Comparison of ENCODE assay signal across 10 cellular contexts in genomic region chr12:12018454-12018853, GRCh38. TPM values are rescaled to one million over a fixed set of nuclear protein-coding genes. Genes with fewer than 3 reads are reported as not detected.
DNase-seq lines count a peak whose midpoint lies in the region; ATAC-seq and TF ChIP-seq lines count a peak whose summit lies in the region.
"Had no signal": no experiment of that assay in that cellular context is flagged by ENCODE, and none has a peak within 500 bp of the region (broad histone marks: within the 10 kb centered on the region; RNA-seq: fewer than 3 reads in every experiment).

No MANE protein-coding gene starts in this region.

- DNase-seq in Right ventricle myocardium inferior (ENCODE audit: missing footprints), result no peak
- DNase-seq in cardiac septum (ENCODE audit: low spot score), result no peak
- DNase-seq in anterior cingulate cortex (lab: John Stamatoyannopoulos, UW), result peak in 37 of 58 donors; percentile 9 to 66 (median 32)
- DNase-seq in hippocampal formation (lab: John Stamatoyannopoulos, UW), result peak; percentile 47 to 49
- peak; percentile 24 for DNase-seq in type B pancreatic cell (ENCODE audit: extremely low spot score, unreplicated experiment)
- no peak for DNase-seq in KBM-7
- DNase-seq in HK-2 (ENCODE audit: unreplicated experiment), result no peak
- DNase-seq in OCI-M1 (lab: John Stamatoyannopoulos, UW), result no peak
- DNase-seq: ovary had no signal

- in situ Hi-C loops in KBM-7 (cut with MboI; ENCODE audit: low pct_unique_long_range_greater_than_20kb, low sequenced_read_pairs), result no loop called here

- H3K36me3 Mint-ChIP-seq in type B pancreatic cell, result peaks cover 5% of the 10 kb centered on the region

- H3K4me1 Mint-ChIP-seq in type B pancreatic cell (ENCODE audit: unreplicated experiment), result peaks cover 5% of the 10 kb centered on the region

- H3K4me3 Mint-ChIP-seq in type B pancreatic cell, result no peak overlapping the region
- H3K4me3 Mint-ChIP-seq: T-helper 2 cell treated with Interferon-gamma antibody and Interleukin-4, amounts not matched to agents 5 μg/mL and 100 μg/mL, for 36 hours had no signal

- H3K27ac Mint-ChIP-seq in type B pancreatic cell, result no peak overlapping the region
- H3K27ac Mint-ChIP-seq: T-helper 2 cell treated with Interferon-gamma antibody and Interleukin-4, amounts not matched to agents 5 μg/mL and 100 μg/mL, for 36 hours had no signal

- peak; percentile 67 for ATAC-seq in Right ventricle myocardium inferior

- peaks cover 11% of the 10 kb centered on the region for H3K27me3 Mint-ChIP-seq in type B pancreatic cell

- intact Hi-C loops in Right ventricle myocardium inferior (cut with DNase I), result loop anchor here (5.0 kb wide), 1 partner anchor 436 kb away; no protein-coding TSS in a partner anchor
- intact Hi-C loops in cardiac septum (cut with DNase I), result loop anchor here (10.0 kb wide), 2 partner anchors 124 to 374 kb away; partner anchors contain the start of gene ETV6

- no peak for TF ChIP-seq CTCF in type B pancreatic cell (conservative IDR thresholded peaks at IDR 0.05)

- peaks cover 5% of the 10 kb centered on the region for H3K9me3 Mint-ChIP-seq in type B pancreatic cell
- H3K9me3 Mint-ChIP-seq: T-helper 2 cell treated with Interferon-gamma antibody and Interleukin-4, amounts not matched to agents 5 μg/mL and 100 μg/mL, for 36 hours had no signal

RNA-seq across cellular contexts. Expression of gene BCL2L14, which starts 52.3 kb away (rescaled TPM):
- total RNA-seq in Right ventricle myocardium inferior, result not detected
- total RNA-seq in cardiac septum, result not detected
- total RNA-seq in type B pancreatic cell (ENCODE audit: low replicate concordance), result 3.3 and 7.5 TPM in 2 replicates

Comparison
In these comparisons a context has a peak if more than half of its experiments do, and no peak if none do; other contexts are left out.
1. DNase-seq: peak in anterior cingulate cortex (37 of 58), hippocampal formation (2 of 2) and type B pancreatic cell (single experiment); none in Right ventricle myocardium inferior (single experiment), cardiac septum (single experiment), KBM-7 (single experiment), HK-2 (single experiment) and OCI-M1 (single experiment).